ENCODE assay signal across 2 cellular contexts in genomic region chr21:41167348-41168342, GRCh38.
A peak's percentile ranks its signal among the peaks of the same experiment; 100 is the strongest.
TF ChIP-seq lines count a peak whose summit lies in the region.

BACE2 (plus strand) TSS chr21:41168160; CDS start chr21:41168264, 104 bp downstream.

TF ChIP-seq in SK-N-SH, 30 proteins besides CTCF, POLR2A, EP300 and RAD21 (continued from another document):
- TF ChIP-seq ZBTB33 (IDR thresholded peaks at IDR 0.05; ENCODE audit: borderline replicate concordance, low read depth), result no peak
- TF ChIP-seq EZH2phosphoT487 (IDR thresholded peaks at IDR 0.05; ENCODE audit: borderline replicate concordance, low read depth), result no peak
- no peak for TF ChIP-seq RFX5 (IDR thresholded peaks at IDR 0.05; ENCODE audit: low read length)
- no peak for TF ChIP-seq ELF1 (IDR thresholded peaks at IDR 0.05)
- TF ChIP-seq NFIC (IDR thresholded peaks at IDR 0.05; ENCODE audit: borderline replicate concordance), result no peak
- no peak for TF ChIP-seq YY1 (IDR thresholded peaks at IDR 0.05; ENCODE audit: low read depth)
- TF ChIP-seq MEF2A (IDR thresholded peaks at IDR 0.05; ENCODE audit: borderline replicate concordance, low read depth), result no peak
- peak; percentile 29; the same call in 1 of the 2 replicates for TF ChIP-seq GABPA (IDR thresholded peaks at IDR 0.05; ENCODE audit: low read depth)
- TF ChIP-seq RCOR1 (IDR thresholded peaks at IDR 0.05; ENCODE audit: low read length), result no peak
- no peak for TF ChIP-seq POLR2AphosphoS5 (IDR thresholded peaks at IDR 0.05; ENCODE audit: low read depth, low read length)
- no peak for TF ChIP-seq FOXJ3 (CRISPR knock-in tag; IDR thresholded peaks at IDR 0.05)

TF ChIP-seq in K562, 482 proteins besides CTCF, POLR2A, EP300 and RAD21 (continued from another document):
- TF ChIP-seq CEBPG (CRISPR knock-in tag; IDR thresholded peaks at IDR 0.05), result no peak
- peak in 1 of 2 experiments; percentile 37; a peak in 1 of 4 replicates for TF ChIP-seq CEBPG (tag; conservative IDR thresholded peaks at IDR 0.05 in 1 of 2, IDR thresholded peaks at IDR 0.05 in 1 of 2)
- TF ChIP-seq, protein P1, sequence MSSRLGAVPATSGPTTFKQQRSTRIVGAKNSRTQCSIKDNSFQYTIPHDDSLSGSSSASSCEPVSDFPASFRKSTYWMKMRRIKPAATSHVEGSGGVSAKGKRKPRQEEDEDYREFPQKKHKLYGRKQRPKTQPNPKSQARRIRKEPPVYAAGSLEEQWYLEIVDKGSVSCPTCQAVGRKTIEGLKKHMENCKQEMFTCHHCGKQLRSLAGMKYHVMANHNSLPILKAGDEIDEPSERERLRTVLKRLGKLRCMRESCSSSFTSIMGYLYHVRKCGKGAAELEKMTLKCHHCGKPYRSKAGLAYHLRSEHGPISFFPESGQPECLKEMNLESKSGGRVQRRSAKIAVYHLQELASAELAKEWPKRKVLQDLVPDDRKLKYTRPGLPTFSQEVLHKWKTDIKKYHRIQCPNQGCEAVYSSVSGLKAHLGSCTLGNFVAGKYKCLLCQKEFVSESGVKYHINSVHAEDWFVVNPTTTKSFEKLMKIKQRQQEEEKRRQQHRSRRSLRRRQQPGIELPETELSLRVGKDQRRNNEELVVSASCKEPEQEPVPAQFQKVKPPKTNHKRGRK (tag; IDR thresholded peaks at IDR 0.05), result no peak
- TF ChIP-seq L3MBTL2 (IDR thresholded peaks at IDR 0.05), result 0 out of 2 replicates have a peak, but pooled peaks have one; percentile 28
- TF ChIP-seq ETV1 (tag; conservative IDR thresholded peaks at IDR 0.05; ENCODE audit: low read depth), result 0 out of 2 replicates have a peak, but pooled peaks have one; percentile 13
- TF ChIP-seq VEZF1 (CRISPR knock-in tag; IDR thresholded peaks at IDR 0.05), result peak; percentile 74; the same call in 1 of the 2 replicates
- peak; percentile 18 for TF ChIP-seq RBM25 (IDR thresholded peaks at IDR 0.05; ENCODE audit: low read depth, low read length, severe bottlenecking)
- TF ChIP-seq, protein P2, sequence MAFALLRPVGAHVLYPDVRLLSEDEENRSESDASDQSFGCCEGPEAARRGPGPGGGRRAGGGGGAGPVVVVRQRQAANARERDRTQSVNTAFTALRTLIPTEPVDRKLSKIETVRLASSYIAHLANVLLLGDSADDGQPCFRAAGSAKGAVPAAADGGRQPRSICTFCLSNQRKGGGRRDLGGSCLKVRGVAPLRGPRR (CRISPR knock-in tag; IDR thresholded peaks at IDR 0.05), result no peak
- peak; percentile 33; the same call in 1 of the 2 replicates for TF ChIP-seq RBFOX2 (IDR thresholded peaks at IDR 0.05; ENCODE audit: low read depth, low read length)
- TF ChIP-seq NFE2 (IDR thresholded peaks at IDR 0.05; ENCODE audit: low read depth), result no peak
- TF ChIP-seq ATF1 (CRISPR knock-in tag; IDR thresholded peaks at IDR 0.05), result no peak
- TF ChIP-seq ATF1 (tag; IDR thresholded peaks at IDR 0.05), result peak; percentile 81
- TF ChIP-seq ZFP91 (CRISPR knock-in tag; IDR thresholded peaks at IDR 0.05), result peak; percentile 74; the same call in 1 of the 2 replicates
- TF ChIP-seq, protein P3, sequence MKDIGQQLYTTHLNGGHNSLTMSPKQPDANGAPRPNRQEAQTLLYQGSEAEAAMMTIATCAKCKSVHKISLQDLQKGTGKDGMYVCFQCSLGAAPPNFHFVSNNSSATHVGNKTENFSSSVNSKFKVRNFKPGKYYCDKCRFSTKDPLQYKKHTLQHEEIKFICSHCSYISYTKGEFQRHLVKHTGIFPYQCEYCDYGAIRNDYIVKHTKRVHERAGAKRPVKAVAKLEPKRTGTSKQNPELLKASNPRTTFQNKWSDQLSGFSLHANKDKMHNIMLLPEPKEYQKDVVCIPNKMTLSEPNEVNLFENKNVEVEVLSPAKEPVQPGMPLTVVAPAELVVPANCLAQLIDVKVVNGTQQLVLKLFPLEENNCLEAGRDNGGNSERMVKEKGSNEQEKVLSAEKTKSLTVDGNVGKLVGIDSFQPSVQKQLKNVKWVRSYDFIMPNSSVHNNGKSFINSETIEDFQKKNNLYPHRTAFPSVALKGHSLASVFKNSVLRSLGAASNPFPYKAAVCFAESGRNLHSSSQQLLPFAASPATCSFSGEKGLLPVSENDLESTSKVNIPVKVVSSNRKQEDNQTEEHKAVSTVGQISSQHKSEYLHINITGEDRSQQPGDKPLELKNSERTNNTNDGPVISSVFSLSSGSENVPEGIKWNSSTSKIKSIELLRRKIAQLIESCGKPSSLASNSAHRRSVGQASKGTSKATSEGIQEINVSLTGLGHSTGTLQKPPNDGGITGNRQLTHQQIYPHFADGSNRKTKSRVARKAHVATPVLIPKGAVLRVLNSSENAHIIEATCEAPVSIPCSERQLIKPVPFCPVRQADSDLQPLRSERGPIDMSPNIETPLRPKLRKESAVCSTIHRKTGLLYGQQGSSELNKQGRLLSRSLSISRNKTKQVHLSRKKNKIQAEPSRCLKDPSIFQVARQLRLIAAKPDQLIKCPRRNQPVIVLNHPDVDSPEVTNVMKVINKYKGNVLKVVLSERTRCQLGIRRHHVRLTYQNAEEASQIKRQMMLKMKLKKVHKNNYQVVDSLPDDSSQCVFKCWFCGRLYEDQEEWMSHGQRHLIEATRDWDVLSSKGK (CRISPR knock-in tag; IDR thresholded peaks at IDR 0.05), result no peak
- TF ChIP-seq POLR2G (IDR thresholded peaks at IDR 0.05; ENCODE audit: low read depth, low read length), result no peak
- 0 out of 2 replicates have a peak, but pooled peaks have one; percentile 31 for TF ChIP-seq HNRNPL (IDR thresholded peaks at IDR 0.05; ENCODE audit: low read depth, low read length)
- TF ChIP-seq GABPA (tag; conservative IDR thresholded peaks at IDR 0.05; ENCODE audit: low read depth), result peak; percentile 83
- TF ChIP-seq NR2C1 (IDR thresholded peaks at IDR 0.05), result no peak
- no peak for TF ChIP-seq NR2C1 (tag; IDR thresholded peaks at IDR 0.05)
- TF ChIP-seq ESRRA (IDR thresholded peaks at IDR 0.05; ENCODE audit: borderline replicate concordance, low read depth), result peak; percentile 68
- TF ChIP-seq ZNF263 (CRISPR knock-in tag; IDR thresholded peaks at IDR 0.05; ENCODE audit: borderline replicate concordance), result peak; percentile 47; the same call in 1 of the 2 replicates
- TF ChIP-seq YY1 (IDR thresholded peaks at IDR 0.05; ENCODE audit: borderline replicate concordance in 1 of 3, control insufficient read depth in 1 of 3, extremely low read depth in 1 of 3, insufficient read depth in 3 of 3, insufficient read length in 1 of 3, insufficient replicate concordance in 2 of 3, low read depth in 1 of 3, low read length in 2 of 3), result peak in 1 of 3 experiments; percentile 20
- TF ChIP-seq, protein P4, sequence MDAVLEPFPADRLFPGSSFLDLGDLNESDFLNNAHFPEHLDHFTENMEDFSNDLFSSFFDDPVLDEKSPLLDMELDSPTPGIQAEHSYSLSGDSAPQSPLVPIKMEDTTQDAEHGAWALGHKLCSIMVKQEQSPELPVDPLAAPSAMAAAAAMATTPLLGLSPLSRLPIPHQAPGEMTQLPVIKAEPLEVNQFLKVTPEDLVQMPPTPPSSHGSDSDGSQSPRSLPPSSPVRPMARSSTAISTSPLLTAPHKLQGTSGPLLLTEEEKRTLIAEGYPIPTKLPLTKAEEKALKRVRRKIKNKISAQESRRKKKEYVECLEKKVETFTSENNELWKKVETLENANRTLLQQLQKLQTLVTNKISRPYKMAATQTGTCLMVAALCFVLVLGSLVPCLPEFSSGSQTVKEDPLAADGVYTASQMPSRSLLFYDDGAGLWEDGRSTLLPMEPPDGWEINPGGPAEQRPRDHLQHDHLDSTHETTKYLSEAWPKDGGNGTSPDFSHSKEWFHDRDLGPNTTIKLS (IDR thresholded peaks at IDR 0.05; ENCODE audit: borderline replicate concordance, low read depth), result no peak
- TF ChIP-seq CREM (IDR thresholded peaks at IDR 0.05; ENCODE audit: low read depth), result peak; percentile 17; the same call in 1 of the 2 replicates
- no peak for TF ChIP-seq TAF1 (IDR thresholded peaks at IDR 0.05; ENCODE audit: control insufficient read depth, extremely low read depth, insufficient read depth, low read length, severe bottlenecking)
- no peak for TF ChIP-seq ZSCAN32 (CRISPR knock-in tag; IDR thresholded peaks at IDR 0.05)
- no peak for TF ChIP-seq FOXA1 (IDR thresholded peaks at IDR 0.05; ENCODE audit: borderline replicate concordance)
